In the genomic region with DNA sequence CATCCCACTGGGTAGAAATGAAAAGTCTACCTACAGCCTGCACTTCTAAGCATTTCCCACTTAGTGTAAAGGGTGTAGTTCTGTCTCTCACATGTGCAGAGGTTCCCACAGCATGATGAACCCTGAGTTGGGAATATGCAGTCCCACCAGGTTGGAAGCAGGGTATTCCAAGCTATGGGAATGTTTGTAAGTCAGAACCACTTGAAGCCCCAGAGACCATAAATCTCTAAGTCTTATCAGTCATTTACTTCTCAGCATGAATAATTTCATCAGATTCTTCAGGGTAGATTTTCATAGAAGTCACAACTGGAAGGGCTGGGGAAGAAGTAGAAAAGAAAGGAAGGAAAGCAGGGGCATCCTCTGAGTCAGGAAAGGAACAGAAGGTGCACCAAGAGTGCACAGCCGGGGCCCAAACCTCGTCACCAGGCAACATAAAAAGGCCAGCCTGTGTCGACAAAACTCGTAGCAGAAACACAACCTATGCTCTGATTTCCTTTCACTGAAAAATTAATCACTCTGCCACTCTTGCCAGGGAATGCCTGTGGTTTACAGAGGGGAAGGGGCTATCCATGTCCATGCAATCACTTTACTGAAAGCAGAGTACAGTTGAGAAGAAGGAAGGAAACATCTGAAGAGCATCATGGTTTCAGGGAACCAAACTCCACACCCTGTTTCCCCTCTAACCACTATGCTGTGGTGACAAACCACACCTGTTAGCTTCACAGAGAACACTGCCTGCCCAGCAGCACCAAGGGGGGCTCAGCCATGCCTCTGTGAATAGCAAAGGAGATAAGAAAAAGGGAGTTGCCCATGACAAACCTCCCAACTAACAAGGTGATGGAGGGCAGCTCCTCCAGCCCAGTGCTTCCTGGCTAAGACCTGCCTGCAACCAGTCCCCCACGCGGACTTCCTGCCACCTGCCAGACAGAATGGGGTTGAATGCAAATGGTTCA, we compare ENCODE assay signal across 8 cellular contexts. TPM values are rescaled to one million over a fixed set of nuclear protein-coding genes. Genes with fewer than 3 reads are reported as not detected.
A peak's percentile ranks its signal among the peaks of the same experiment; 100 is the strongest.
DNase-seq lines count a peak whose midpoint lies in the region; ATAC-seq, FAIRE-seq and TF ChIP-seq lines count a peak whose summit lies in the region.

No MANE protein-coding gene starts in this region.

- H3K4me1 ChIP-seq in lower lobe of right lung (peaks cover 91% of the 10 kb centered on the region), uterus (peaks cover 19 to 47% of the 10 kb centered on the region in 2 donors)

- no peaks in the 10 kb centered on the region for H3K27me3 ChIP-seq in lower lobe of right lung (ENCODE audit: low read depth)
- no peaks in the 10 kb centered on the region for H3K27me3 ChIP-seq in uterus

- DNase-seq in NAMALWA (ENCODE audit: low spot score) = peak; percentile 34
- DNase-seq in activated T-helper 9 cell treated with anti-CD3 and anti-CD28 coated beads, Interleukin-2, amount 50 U/mL, for 16 hours (ENCODE audit: low read depth) = peak; percentile 40
- no peak for DNase-seq in lower lobe of right lung
- no peak for DNase-seq in uterus
- DNase-seq in urothelium cell line (ENCODE audit: low spot score) = no peak
- DNase-seq in glomerular visceral epithelial cell (ENCODE audit: extremely low spot score) = no peak

- H3K36me3 ChIP-seq in lower lobe of right lung (no peaks in the 10 kb centered on the region), uterus (no peaks in the 10 kb centered on the region)

- H3K27ac ChIP-seq in lower lobe of right lung (peak overlapping the region; percentile 50), uterus (peak overlapping the region; percentile 79 to 83)

- H3K9me3 ChIP-seq in lower lobe of right lung = no peaks in the 10 kb centered on the region
- H3K9me3 ChIP-seq in uterus = no peaks in the 10 kb centered on the region

- ATAC-seq in GM21786 (IDR thresholded peaks at IDR 0.05; ENCODE audit: unreplicated experiment) (peak; percentile 88), lower lobe of right lung (peak; percentile 13 to 40)

- no peak for FAIRE-seq in urothelium cell line (lab: Jason Lieb, UNC)

- no peak for TF ChIP-seq POLR2A in uterus (IDR thresholded peaks at IDR 0.05)

- peak overlapping the region; percentile 15 for H3K4me3 ChIP-seq in GM12875 (ENCODE audit: low read depth, low read length)
- H3K4me3 ChIP-seq in lower lobe of right lung = no peak overlapping the region
- no peak overlapping the region for H3K4me3 ChIP-seq in uterus

- intact Hi-C loops in lower lobe of right lung (cut with DNase I) = no loop called here
- intact Hi-C loops in uterus (cut with DNase I; ENCODE audit: low total_unique reads) = no loop called here

- TF ChIP-seq CTCF in GM12875 (IDR thresholded peaks at IDR 0.05; ENCODE audit: borderline replicate concordance, insufficient read depth, low read depth, low read length) (no peak), lower lobe of right lung (IDR thresholded peaks at IDR 0.05) (no peak), uterus (IDR thresholded peaks at IDR 0.05) (no peak)

RNA-seq across cellular contexts. Expression of gene SH3BP5, which starts 40.5 kb away (rescaled TPM):
- 106 TPM for total RNA-seq in lower lobe of right lung
- total RNA-seq in uterus = 100 to 1,000 TPM in 1 of 4 donors, 10 to 100 TPM in 3; 58.8 to 154 (median 75.5) TPM

Comparison
In these comparisons a context has a peak if more than half of its experiments do, and no peak if none do; other contexts are left out.
1. DNase-seq: peak in NAMALWA (single experiment) and activated T-helper 9 cell treated with anti-CD3 and anti-CD28 coated beads, Interleukin-2, amount 50 U/mL, for 16 hours (single experiment); none in lower lobe of right lung (single experiment), uterus (0 of 2), urothelium cell line (single experiment) and glomerular visceral epithelial cell (single experiment).